1 cellular context compared by ENCODE assay signal in the genomic region with DNA sequence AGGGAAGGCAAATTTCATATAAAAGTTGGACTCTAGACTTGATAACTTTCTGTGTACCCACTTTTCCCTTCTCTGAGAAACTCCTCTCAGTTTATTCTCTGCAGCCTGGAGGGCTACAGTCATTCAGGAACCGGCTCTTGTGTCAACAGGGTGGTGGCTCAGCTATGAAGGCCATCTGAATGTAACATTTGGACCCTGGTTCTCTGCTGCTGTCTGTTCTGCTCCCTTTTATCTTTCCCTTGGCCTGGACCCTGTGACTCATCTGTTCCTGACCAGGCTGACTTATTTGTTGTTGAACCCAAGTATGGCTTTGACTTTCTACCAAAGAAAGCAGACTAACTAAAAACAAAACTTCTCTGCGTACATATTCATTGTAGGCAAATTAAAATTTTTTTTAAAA.
TF ChIP-seq lines count a peak whose summit lies in the region.

No MANE protein-coding gene starts in this region.

TF ChIP-seq in HepG2, 621 proteins besides CTCF, POLR2A, EP300 and RAD21 (continued from another document and continues in another):
- TF ChIP-seq, protein P1, sequence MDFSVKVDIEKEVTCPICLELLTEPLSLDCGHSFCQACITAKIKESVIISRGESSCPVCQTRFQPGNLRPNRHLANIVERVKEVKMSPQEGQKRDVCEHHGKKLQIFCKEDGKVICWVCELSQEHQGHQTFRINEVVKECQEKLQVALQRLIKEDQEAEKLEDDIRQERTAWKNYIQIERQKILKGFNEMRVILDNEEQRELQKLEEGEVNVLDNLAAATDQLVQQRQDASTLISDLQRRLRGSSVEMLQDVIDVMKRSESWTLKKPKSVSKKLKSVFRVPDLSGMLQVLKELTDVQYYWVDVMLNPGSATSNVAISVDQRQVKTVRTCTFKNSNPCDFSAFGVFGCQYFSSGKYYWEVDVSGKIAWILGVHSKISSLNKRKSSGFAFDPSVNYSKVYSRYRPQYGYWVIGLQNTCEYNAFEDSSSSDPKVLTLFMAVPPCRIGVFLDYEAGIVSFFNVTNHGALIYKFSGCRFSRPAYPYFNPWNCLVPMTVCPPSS (IDR thresholded peaks at IDR 0.05): no peak
- peak; percentile 84 for TF ChIP-seq GATAD2A (CRISPR knock-in tag; IDR thresholded peaks at IDR 0.05)
- TF ChIP-seq, protein P2, sequence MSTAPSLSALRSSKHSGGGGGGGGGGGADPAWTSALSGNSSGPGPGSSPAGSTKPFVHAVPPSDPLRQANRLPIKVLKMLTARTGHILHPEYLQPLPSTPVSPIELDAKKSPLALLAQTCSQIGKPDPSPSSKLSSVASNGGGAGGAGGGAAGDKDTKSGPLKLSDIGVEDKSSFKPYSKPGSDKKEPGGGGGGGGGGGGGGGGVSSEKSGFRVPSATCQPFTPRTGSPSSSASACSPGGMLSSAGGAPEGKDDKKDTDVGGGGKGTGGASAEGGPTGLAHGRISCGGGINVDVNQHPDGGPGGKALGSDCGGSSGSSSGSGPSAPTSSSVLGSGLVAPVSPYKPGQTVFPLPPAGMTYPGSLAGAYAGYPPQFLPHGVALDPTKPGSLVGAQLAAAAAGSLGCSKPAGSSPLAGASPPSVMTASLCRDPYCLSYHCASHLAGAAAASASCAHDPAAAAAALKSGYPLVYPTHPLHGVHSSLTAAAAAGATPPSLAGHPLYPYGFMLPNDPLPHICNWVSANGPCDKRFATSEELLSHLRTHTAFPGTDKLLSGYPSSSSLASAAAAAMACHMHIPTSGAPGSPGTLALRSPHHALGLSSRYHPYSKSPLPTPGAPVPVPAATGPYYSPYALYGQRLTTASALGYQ (CRISPR knock-in tag; IDR thresholded peaks at IDR 0.05): peak; percentile 72; the same call in 1 of the 2 replicates
- TF ChIP-seq ZBTB8A (CRISPR knock-in tag; IDR thresholded peaks at IDR 0.05; ENCODE audit: borderline replicate concordance, low read depth): no peak
- TF ChIP-seq ZNF891 (CRISPR knock-in tag; IDR thresholded peaks at IDR 0.05): no peak
- TF ChIP-seq FOXO1 (CRISPR knock-in tag; IDR thresholded peaks at IDR 0.05): peak; percentile 94
- TF ChIP-seq MAFG (CRISPR knock-in tag; IDR thresholded peaks at IDR 0.05): no peak
- TF ChIP-seq TEAD3 (CRISPR knock-in tag; optimal IDR thresholded peaks at IDR 0.05; ENCODE audit: borderline replicate concordance): peak; percentile 86
- TF ChIP-seq GZF1 (CRISPR knock-in tag; IDR thresholded peaks at IDR 0.05): no peak
- TF ChIP-seq MYC (CRISPR knock-in tag; IDR thresholded peaks at IDR 0.05; ENCODE audit: borderline replicate concordance): no peak
- no peak for TF ChIP-seq ZNF207 (IDR thresholded peaks at IDR 0.05; ENCODE audit: borderline replicate concordance)
- TF ChIP-seq, protein P3, sequence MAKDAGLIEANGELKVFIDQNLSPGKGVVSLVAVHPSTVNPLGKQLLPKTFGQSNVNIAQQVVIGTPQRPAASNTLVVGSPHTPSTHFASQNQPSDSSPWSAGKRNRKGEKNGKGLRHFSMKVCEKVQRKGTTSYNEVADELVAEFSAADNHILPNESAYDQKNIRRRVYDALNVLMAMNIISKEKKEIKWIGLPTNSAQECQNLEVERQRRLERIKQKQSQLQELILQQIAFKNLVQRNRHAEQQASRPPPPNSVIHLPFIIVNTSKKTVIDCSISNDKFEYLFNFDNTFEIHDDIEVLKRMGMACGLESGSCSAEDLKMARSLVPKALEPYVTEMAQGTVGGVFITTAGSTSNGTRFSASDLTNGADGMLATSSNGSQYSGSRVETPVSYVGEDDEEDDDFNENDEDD (CRISPR knock-in tag; IDR thresholded peaks at IDR 0.05; ENCODE audit: borderline replicate concordance): no peak
- TF ChIP-seq MBNL3 (CRISPR knock-in tag; conservative IDR thresholded peaks at IDR 0.05): no peak
- TF ChIP-seq ZNF644 (CRISPR knock-in tag; IDR thresholded peaks at IDR 0.05; ENCODE audit: low read depth): peak; percentile 91
- no peak for TF ChIP-seq ZNF143 (CRISPR knock-in tag; IDR thresholded peaks at IDR 0.05)
- no peak for TF ChIP-seq KLF11 (CRISPR knock-in tag; IDR thresholded peaks at IDR 0.05)
- no peak for TF ChIP-seq SALL2 (CRISPR knock-in tag; IDR thresholded peaks at IDR 0.05)
- TF ChIP-seq NFYB (CRISPR knock-in tag; IDR thresholded peaks at IDR 0.05): 0 out of 2 replicates have a peak, but pooled peaks have one; percentile 14
- peak; percentile 75; the same call in 1 of the 2 replicates for TF ChIP-seq ZNF816 (CRISPR knock-in tag; IDR thresholded peaks at IDR 0.05; ENCODE audit: borderline replicate concordance)
- no peak for TF ChIP-seq ZSCAN30 (CRISPR knock-in tag; IDR thresholded peaks at IDR 0.05)
- TF ChIP-seq AHR (CRISPR knock-in tag; IDR thresholded peaks at IDR 0.05): no peak
- TF ChIP-seq, protein P4, sequence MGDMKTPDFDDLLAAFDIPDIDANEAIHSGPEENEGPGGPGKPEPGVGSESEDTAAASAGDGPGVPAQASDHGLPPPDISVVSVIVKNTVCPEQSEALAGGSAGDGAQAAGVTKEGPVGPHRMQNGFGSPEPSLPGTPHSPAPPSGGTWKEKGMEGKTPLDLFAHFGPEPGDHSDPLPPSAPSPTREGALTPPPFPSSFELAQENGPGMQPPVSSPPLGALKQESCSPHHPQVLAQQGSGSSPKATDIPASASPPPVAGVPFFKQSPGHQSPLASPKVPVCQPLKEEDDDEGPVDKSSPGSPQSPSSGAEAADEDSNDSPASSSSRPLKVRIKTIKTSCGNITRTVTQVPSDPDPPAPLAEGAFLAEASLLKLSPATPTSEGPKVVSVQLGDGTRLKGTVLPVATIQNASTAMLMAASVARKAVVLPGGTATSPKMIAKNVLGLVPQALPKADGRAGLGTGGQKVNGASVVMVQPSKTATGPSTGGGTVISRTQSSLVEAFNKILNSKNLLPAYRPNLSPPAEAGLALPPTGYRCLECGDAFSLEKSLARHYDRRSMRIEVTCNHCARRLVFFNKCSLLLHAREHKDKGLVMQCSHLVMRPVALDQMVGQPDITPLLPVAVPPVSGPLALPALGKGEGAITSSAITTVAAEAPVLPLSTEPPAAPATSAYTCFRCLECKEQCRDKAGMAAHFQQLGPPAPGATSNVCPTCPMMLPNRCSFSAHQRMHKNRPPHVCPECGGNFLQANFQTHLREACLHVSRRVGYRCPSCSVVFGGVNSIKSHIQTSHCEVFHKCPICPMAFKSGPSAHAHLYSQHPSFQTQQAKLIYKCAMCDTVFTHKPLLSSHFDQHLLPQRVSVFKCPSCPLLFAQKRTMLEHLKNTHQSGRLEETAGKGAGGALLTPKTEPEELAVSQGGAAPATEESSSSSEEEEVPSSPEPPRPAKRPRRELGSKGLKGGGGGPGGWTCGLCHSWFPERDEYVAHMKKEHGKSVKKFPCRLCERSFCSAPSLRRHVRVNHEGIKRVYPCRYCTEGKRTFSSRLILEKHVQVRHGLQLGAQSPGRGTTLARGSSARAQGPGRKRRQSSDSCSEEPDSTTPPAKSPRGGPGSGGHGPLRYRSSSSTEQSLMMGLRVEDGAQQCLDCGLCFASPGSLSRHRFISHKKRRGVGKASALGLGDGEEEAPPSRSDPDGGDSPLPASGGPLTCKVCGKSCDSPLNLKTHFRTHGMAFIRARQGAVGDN (CRISPR knock-in tag; IDR thresholded peaks at IDR 0.05): no peak
- TF ChIP-seq FOSL1 (CRISPR knock-in tag; IDR thresholded peaks at IDR 0.05; ENCODE audit: borderline replicate concordance): peak; percentile 96
- TF ChIP-seq, protein P5, sequence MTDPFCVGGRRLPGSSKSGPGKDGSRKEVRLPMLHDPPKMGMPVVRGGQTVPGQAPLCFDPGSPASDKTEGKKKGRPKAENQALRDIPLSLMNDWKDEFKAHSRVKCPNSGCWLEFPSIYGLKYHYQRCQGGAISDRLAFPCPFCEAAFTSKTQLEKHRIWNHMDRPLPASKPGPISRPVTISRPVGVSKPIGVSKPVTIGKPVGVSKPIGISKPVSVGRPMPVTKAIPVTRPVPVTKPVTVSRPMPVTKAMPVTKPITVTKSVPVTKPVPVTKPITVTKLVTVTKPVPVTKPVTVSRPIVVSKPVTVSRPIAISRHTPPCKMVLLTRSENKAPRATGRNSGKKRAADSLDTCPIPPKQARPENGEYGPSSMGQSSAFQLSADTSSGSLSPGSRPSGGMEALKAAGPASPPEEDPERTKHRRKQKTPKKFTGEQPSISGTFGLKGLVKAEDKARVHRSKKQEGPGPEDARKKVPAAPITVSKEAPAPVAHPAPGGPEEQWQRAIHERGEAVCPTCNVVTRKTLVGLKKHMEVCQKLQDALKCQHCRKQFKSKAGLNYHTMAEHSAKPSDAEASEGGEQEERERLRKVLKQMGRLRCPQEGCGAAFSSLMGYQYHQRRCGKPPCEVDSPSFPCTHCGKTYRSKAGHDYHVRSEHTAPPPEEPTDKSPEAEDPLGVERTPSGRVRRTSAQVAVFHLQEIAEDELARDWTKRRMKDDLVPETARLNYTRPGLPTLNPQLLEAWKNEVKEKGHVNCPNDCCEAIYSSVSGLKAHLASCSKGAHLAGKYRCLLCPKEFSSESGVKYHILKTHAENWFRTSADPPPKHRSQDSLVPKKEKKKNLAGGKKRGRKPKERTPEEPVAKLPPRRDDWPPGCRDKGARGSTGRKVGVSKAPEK (CRISPR knock-in tag; IDR thresholded peaks at IDR 0.05; ENCODE audit: borderline replicate concordance): no peak
- peak; percentile 49; the same call in 1 of the 2 replicates for TF ChIP-seq TBX2 (CRISPR knock-in tag; IDR thresholded peaks at IDR 0.05; ENCODE audit: borderline replicate concordance)
- no peak for TF ChIP-seq ZFP36L2 (CRISPR knock-in tag; IDR thresholded peaks at IDR 0.05)
- no peak for TF ChIP-seq ZNF484 (CRISPR knock-in tag; IDR thresholded peaks at IDR 0.05; ENCODE audit: borderline replicate concordance, low read depth)
- TF ChIP-seq, protein P6, sequence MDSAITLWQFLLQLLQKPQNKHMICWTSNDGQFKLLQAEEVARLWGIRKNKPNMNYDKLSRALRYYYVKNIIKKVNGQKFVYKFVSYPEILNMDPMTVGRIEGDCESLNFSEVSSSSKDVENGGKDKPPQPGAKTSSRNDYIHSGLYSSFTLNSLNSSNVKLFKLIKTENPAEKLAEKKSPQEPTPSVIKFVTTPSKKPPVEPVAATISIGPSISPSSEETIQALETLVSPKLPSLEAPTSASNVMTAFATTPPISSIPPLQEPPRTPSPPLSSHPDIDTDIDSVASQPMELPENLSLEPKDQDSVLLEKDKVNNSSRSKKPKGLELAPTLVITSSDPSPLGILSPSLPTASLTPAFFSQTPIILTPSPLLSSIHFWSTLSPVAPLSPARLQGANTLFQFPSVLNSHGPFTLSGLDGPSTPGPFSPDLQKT (CRISPR knock-in tag; IDR thresholded peaks at IDR 0.05; ENCODE audit: borderline replicate concordance): no peak
- TF ChIP-seq NR2C2 (CRISPR knock-in tag; IDR thresholded peaks at IDR 0.05; ENCODE audit: borderline replicate concordance): no peak
- TF ChIP-seq, protein P7, sequence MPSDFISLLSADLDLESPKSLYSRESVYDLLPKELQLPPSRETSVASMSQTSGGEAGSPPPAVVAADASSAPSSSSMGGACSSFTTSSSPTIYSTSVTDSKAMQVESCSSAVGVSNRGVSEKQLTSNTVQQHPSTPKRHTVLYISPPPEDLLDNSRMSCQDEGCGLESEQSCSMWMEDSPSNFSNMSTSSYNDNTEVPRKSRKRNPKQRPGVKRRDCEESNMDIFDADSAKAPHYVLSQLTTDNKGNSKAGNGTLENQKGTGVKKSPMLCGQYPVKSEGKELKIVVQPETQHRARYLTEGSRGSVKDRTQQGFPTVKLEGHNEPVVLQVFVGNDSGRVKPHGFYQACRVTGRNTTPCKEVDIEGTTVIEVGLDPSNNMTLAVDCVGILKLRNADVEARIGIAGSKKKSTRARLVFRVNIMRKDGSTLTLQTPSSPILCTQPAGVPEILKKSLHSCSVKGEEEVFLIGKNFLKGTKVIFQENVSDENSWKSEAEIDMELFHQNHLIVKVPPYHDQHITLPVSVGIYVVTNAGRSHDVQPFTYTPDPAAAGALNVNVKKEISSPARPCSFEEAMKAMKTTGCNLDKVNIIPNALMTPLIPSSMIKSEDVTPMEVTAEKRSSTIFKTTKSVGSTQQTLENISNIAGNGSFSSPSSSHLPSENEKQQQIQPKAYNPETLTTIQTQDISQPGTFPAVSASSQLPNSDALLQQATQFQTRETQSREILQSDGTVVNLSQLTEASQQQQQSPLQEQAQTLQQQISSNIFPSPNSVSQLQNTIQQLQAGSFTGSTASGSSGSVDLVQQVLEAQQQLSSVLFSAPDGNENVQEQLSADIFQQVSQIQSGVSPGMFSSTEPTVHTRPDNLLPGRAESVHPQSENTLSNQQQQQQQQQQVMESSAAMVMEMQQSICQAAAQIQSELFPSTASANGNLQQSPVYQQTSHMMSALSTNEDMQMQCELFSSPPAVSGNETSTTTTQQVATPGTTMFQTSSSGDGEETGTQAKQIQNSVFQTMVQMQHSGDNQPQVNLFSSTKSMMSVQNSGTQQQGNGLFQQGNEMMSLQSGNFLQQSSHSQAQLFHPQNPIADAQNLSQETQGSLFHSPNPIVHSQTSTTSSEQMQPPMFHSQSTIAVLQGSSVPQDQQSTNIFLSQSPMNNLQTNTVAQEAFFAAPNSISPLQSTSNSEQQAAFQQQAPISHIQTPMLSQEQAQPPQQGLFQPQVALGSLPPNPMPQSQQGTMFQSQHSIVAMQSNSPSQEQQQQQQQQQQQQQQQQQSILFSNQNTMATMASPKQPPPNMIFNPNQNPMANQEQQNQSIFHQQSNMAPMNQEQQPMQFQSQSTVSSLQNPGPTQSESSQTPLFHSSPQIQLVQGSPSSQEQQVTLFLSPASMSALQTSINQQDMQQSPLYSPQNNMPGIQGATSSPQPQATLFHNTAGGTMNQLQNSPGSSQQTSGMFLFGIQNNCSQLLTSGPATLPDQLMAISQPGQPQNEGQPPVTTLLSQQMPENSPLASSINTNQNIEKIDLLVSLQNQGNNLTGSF (CRISPR knock-in tag; IDR thresholded peaks at IDR 0.05): no peak
- TF ChIP-seq THAP11 (CRISPR knock-in tag; IDR thresholded peaks at IDR 0.05): peak; percentile 63
- TF ChIP-seq LCORL (IDR thresholded peaks at IDR 0.05): no peak
- TF ChIP-seq LCORL (CRISPR knock-in tag; IDR thresholded peaks at IDR 0.05): peak; percentile 91
- TF ChIP-seq, protein P8, sequence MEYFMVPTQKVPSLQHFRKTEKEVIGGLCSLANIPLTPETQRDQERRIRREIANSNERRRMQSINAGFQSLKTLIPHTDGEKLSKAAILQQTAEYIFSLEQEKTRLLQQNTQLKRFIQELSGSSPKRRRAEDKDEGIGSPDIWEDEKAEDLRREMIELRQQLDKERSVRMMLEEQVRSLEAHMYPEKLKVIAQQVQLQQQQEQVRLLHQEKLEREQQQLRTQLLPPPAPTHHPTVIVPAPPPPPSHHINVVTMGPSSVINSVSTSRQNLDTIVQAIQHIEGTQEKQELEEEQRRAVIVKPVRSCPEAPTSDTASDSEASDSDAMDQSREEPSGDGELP (IDR thresholded peaks at IDR 0.05; ENCODE audit: borderline replicate concordance, low read depth): peak; percentile 74
- peak; percentile 79 for TF ChIP-seq HDAC2 (CRISPR knock-in tag; IDR thresholded peaks at IDR 0.05)
- TF ChIP-seq ZNF772 (CRISPR knock-in tag; IDR thresholded peaks at IDR 0.05): no peak
- no peak for TF ChIP-seq SMYD3 (CRISPR knock-in tag; IDR thresholded peaks at IDR 0.05)
- TF ChIP-seq, protein P9, sequence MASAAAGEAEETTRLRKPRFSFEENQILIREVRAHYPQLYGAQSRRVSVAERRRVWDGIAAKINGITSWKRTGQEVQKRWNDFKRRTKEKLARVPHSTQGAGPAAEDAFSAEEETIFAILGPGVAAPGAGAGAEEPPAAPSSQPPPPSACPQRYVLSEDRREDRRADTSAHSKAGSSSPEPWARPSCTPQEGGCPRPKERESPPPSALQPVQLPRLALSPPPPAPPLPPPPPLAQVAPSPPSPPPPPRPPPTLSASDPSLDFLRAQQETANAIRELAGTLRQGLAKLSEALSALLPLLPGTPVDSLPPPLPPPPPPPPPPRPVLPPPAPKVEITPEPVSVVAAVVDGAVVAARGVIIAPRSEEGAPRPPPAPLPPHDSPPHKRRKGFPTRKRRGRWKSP (CRISPR knock-in tag; IDR thresholded peaks at IDR 0.05): no peak
- TF ChIP-seq EED (CRISPR knock-in tag; IDR thresholded peaks at IDR 0.05): no peak
- TF ChIP-seq MEF2D (CRISPR knock-in tag; IDR thresholded peaks at IDR 0.05): peak; percentile 58; the same call in 1 of the 2 replicates
- peak; percentile 83; the same call in 1 of the 2 replicates for TF ChIP-seq ETV5 (CRISPR knock-in tag; IDR thresholded peaks at IDR 0.05; ENCODE audit: borderline replicate concordance)
- no peak for TF ChIP-seq ZNF296 (CRISPR knock-in tag; conservative IDR thresholded peaks at IDR 0.05)
